Comparison of ENCODE assay signal across 1 cellular context in the genomic region with DNA sequence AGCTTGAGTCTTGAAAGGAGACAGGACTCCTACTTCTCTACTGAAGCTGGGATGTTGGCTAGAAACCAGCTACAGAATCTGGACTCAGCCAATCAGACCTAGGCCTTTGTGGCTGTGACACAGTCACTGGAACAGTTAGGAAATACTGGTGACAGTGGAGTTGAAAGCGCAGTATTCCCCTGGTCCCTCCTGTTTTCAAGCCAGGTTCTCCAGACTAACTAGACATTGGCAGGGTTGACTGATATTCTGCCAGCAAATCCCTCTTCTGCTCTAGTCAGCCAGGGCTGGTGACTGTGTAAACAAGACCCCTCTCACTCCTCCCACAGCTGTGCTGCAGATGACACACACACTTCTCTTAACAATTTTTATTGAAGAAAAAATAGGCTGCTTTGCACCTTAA.
TF ChIP-seq lines count a peak whose summit lies in the region.

No MANE protein-coding gene starts in this region.

TF ChIP-seq in IMR-90, 13 proteins besides CTCF, POLR2A, EP300 and RAD21:
- no peak for TF ChIP-seq NFE2L2 (IDR thresholded peaks at IDR 0.05; ENCODE audit: low read depth, low read length)
- TF ChIP-seq CHD1 (IDR thresholded peaks at IDR 0.05; ENCODE audit: low read depth, low read length), result no peak
- TF ChIP-seq MAFK (IDR thresholded peaks at IDR 0.05; ENCODE audit: low read depth, low read length), result no peak
- no peak for TF ChIP-seq MXI1 (IDR thresholded peaks at IDR 0.05; ENCODE audit: borderline replicate concordance, low read depth, low read length)
- no peak for TF ChIP-seq FOS (IDR thresholded peaks at IDR 0.05; ENCODE audit: low read depth, low read length)
- TF ChIP-seq BHLHE40 (IDR thresholded peaks at IDR 0.05; ENCODE audit: low read depth, low read length), result no peak
